ENCODE assay signal across 9 cellular contexts in the genomic region with DNA sequence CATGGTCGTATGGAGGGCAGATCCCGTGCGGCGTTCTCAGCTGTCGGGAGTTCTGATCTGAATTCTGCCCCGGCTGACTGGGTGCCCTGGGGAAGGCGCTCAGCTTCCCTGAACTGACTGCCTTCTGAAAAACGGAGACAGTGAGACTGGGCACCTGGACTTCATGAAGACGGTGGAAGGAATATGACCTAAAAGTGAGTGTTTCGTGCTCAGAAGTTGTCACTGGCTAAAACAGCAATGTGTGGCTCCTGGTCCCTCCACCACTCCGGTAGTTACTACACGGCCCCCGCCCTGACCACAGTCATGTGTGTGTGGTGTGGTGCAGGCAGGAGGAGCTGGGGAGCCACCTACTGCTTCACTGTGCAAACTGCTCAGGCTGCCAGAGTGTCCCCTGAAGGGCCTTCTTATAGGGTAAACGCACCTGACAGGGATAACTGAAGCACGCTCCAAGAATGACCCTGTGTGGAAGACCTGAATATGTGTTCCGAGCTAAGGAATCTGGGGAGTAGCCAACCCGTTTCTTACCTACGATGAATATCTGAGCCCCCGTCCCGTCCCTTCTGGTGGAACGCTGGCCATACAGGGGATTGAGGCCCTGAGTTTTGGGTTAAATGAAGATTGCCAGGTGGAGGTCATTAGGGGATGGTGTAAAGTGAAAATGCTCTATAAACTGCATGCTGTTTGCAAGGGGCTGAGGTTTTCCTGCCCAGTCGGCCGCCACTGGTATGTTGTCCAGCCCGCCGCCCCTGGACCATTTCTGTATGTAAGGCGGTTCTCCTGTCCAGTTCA. TPM values are rescaled to one million over a fixed set of nuclear protein-coding genes. Genes with fewer than 3 reads are reported as not detected.
DNase-seq lines count a peak whose midpoint lies in the region; ATAC-seq and TF ChIP-seq lines count a peak whose summit lies in the region.
"Had no signal": no experiment of that assay in that cellular context is flagged by ENCODE, and none has a peak within 500 bp of the region (broad histone marks: within the 10 kb centered on the region; RNA-seq: fewer than 3 reads in every experiment).

No MANE protein-coding gene starts in this region.

- WGBS in lower leg skin, 2 donors, result 46 to 50% methylated on average over 26 of the region's 26 CpGs

- no peak for TF ChIP-seq CTCF in WTC11 (IDR thresholded peaks at IDR 0.05)
- peak; percentile 66 for TF ChIP-seq CTCF in coronary artery (IDR thresholded peaks at IDR 0.05)
- no peak for TF ChIP-seq CTCF in lower leg skin (IDR thresholded peaks at IDR 0.05)

- TF ChIP-seq POLR2A in lower leg skin (IDR thresholded peaks at IDR 0.05), result no peak

- peak overlapping the region; percentile 29 for H3K4me3 Mint-ChIP-seq in WTC11

- POLR2A ChIA-PET in WTC11 (lab: Charles Lee), result interaction anchor here (0.6 kb wide), 1 partner anchor 1347 kb away, joined by 4 read pairs; no protein-coding TSS in a partner anchor

- CTCF ChIA-PET in WTC11 (lab: Charles Lee), result interaction anchor here (0.6 to 4.0 kb wide), 13 partner anchors 13 to 301 kb away, joined by 3 to 31 read pairs (median 4); no protein-coding TSS in a partner anchor

- peaks cover 31% of the 10 kb centered on the region for H3K4me1 Mint-ChIP-seq in WTC11

- H3K27me3 Mint-ChIP-seq in WTC11 (ENCODE audit: low read depth), result no peaks in the 10 kb centered on the region

- H3K4me3 ChIP-seq in coronary artery, result peak overlapping the region; percentile 52
- H3K4me3 ChIP-seq in lower leg skin (ENCODE audit: low read depth, poor library complexity, severe bottlenecking), result no peak overlapping the region

- peak; percentile 9 to 46 for DNase-seq in NCI-H2081 (lab: John Stamatoyannopoulos, UW)
- no peak for DNase-seq in NCI-H2081 treated with DMSO at 0.1 percent for 48 hours (lab: John Stamatoyannopoulos, UW)
- peak; percentile 37 for DNase-seq in NCI-H1092 treated with DMSO at 0.1 percent for 48 hours (lab: John Stamatoyannopoulos, UW)
- DNase-seq in WTC11 (ENCODE audit: low spot score), result peak; percentile 65
- DNase-seq in coronary artery (ENCODE audit: low spot score), result peak; percentile 83
- DNase-seq in lower leg skin (ENCODE audit: low spot score in 2 of 2), result peak; percentile 65 to 93
- DNase-seq in stimulated activated CD4-positive, alpha-beta T cell treated with anti-CD3 and anti-CD28 coated beads, TNF-alpha, amount 100 ng/mL, for 48 hours (ENCODE audit: low read depth in 3 of 3), result peak; percentile 31 to 46 (median 33)

- intact Hi-C loops in lower leg skin (cut with DNase I; ENCODE audit: low total_unique reads), result loop anchor here (5.0 kb wide), 1 partner anchor 40 kb away; no protein-coding TSS in a partner anchor

- H3K9me3 Mint-ChIP-seq in WTC11, result no peaks in the 10 kb centered on the region

- H3K27ac Mint-ChIP-seq in WTC11, result no peak overlapping the region; the same call in 1 of the 2 replicates

- H3K36me3 Mint-ChIP-seq in WTC11, result no peaks in the 10 kb centered on the region

- H3K27ac ChIP-seq in coronary artery, result peak overlapping the region; percentile 76 to 88

- peak; percentile 88 for ATAC-seq in WTC11
- ATAC-seq in GM21529 (IDR thresholded peaks at IDR 0.05; ENCODE audit: unreplicated experiment), result no peak

TF ChIP-seq in WTC11, 78 proteins besides CTCF, POLR2A, EP300 and RAD21:
- no peak for TF ChIP-seq ZNF671 (CRISPR knock-in tag; IDR thresholded peaks at IDR 0.05)
- TF ChIP-seq FOXP1 (CRISPR knock-in tag; IDR thresholded peaks at IDR 0.05; ENCODE audit: borderline replicate concordance), result 0 out of 2 replicates have a peak, but pooled peaks have one; percentile 42
- TF ChIP-seq ZNF232 (CRISPR knock-in tag; IDR thresholded peaks at IDR 0.05), result no peak
- TF ChIP-seq, protein P1, sequence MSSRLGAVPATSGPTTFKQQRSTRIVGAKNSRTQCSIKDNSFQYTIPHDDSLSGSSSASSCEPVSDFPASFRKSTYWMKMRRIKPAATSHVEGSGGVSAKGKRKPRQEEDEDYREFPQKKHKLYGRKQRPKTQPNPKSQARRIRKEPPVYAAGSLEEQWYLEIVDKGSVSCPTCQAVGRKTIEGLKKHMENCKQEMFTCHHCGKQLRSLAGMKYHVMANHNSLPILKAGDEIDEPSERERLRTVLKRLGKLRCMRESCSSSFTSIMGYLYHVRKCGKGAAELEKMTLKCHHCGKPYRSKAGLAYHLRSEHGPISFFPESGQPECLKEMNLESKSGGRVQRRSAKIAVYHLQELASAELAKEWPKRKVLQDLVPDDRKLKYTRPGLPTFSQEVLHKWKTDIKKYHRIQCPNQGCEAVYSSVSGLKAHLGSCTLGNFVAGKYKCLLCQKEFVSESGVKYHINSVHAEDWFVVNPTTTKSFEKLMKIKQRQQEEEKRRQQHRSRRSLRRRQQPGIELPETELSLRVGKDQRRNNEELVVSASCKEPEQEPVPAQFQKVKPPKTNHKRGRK (CRISPR knock-in tag; IDR thresholded peaks at IDR 0.05; ENCODE audit: borderline replicate concordance), result 0 out of 2 replicates have a peak, but pooled peaks have one; percentile 50
- TF ChIP-seq ZNF121 (CRISPR knock-in tag; IDR thresholded peaks at IDR 0.05), result no peak

RNA-seq across cellular contexts. Expression of a gene that starts 0.6 kb away (rescaled TPM):
- 0.13 to 0.16 TPM (median 0.14 TPM) in 3 replicates for total RNA-seq in WTC11 (2021)
- 1 to 10 TPM; 1.5 to 1.9 (median 1.7) TPM for total RNA-seq in lower leg skin
- total RNA-seq: mononuclear cell had no signal

RNA-seq across cellular contexts. Expression of a gene that starts 30.4 kb away (rescaled TPM):
- total RNA-seq in WTC11 (2021) (0.14 to 0.28 TPM (median 0.25 TPM) in 3 replicates), lower leg skin (10 to 100 TPM; 34.7 to 53.1 (median 45.9) TPM)
- total RNA-seq: mononuclear cell had no signal

Comparison
In these comparisons a context has a peak if more than half of its experiments do, and no peak if none do; other contexts are left out.
1. RNA of a gene that starts 30.4 kb away (total RNA-seq): 34.7 to 53.1 TPM in lower leg skin; 0.14 to 0.28 TPM in WTC11; every median in the first group is over 10 times any median in the second.